In genomic region chr11:94128746-94129504, GRCh38 we compare ENCODE assay signal across 8 cellular contexts. TPM values are rescaled to one million over a fixed set of nuclear protein-coding genes. Genes with fewer than 3 reads are reported as not detected.
DNase-seq lines count a peak whose midpoint lies in the region; ATAC-seq and TF ChIP-seq lines count a peak whose summit lies in the region.

A gene with protein sequence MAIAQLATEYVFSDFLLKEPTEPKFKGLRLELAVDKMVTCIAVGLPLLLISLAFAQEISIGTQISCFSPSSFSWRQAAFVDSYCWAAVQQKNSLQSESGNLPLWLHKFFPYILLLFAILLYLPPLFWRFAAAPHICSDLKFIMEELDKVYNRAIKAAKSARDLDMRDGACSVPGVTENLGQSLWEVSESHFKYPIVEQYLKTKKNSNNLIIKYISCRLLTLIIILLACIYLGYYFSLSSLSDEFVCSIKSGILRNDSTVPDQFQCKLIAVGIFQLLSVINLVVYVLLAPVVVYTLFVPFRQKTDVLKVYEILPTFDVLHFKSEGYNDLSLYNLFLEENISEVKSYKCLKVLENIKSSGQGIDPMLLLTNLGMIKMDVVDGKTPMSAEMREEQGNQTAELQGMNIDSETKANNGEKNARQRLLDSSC (plus strand): TSS chr11:94128841. CDS start chr11:94129313, 472 bp downstream.

- H3K27me3 ChIP-seq in left lung = no peaks in the 10 kb centered on the region

- H3K27ac ChIP-seq in coronary artery = peak within 1 kb of the TSS; percentile 83 to 98
- H3K27ac ChIP-seq in left lung = peak within 1 kb of the TSS; percentile 91 to 95

- TF ChIP-seq CTCF in coronary artery (IDR thresholded peaks at IDR 0.05) = no peak
- TF ChIP-seq CTCF in left lung (IDR thresholded peaks at IDR 0.05) = no peak

- ATAC-seq in HG03354 (IDR thresholded peaks at IDR 0.05; ENCODE audit: poor library complexity, severe bottlenecking, unreplicated experiment) = peak; percentile 88
- peak; percentile 82 for ATAC-seq in left lung

- H3K4me1 ChIP-seq in left lung = peaks cover 14 to 56% of the 10 kb centered on the region in 2 donors

- H3K9me3 ChIP-seq in left lung = no peaks in the 10 kb centered on the region

- DNase-seq in Ammon's horn (ENCODE audit: low spot score) = peak; percentile 83
- peak; percentile 39 for DNase-seq in NCI-H460 (ENCODE audit: extremely low read depth, low read depth)
- peak; percentile 64 to 67 for DNase-seq in activated CD4-positive, alpha-beta T cell treated with anti-CD3 and anti-CD28 coated beads for 4 hours
- DNase-seq in coronary artery (ENCODE audit: low spot score) = peak; percentile 89
- DNase-seq in left lung = peak; percentile 81 to 92
- DNase-seq in stimulated activated CD4-positive, alpha-beta T cell treated with anti-CD3 and anti-CD28 coated beads, Interleukin-2, amount 100 ng/mL, for 48 hours = peak; percentile 62

- H3K4me3 ChIP-seq in coronary artery = peak within 1 kb of the TSS; percentile 89
- peak within 1 kb of the TSS; percentile 76 to 87 for H3K4me3 ChIP-seq in left lung

- TF ChIP-seq POLR2A in GM19099 (IDR thresholded peaks at IDR 0.05; ENCODE audit: extremely low read depth, insufficient read length, low read depth) = peak; percentile 70

- no peaks in the 10 kb centered on the region for H3K36me3 ChIP-seq in left lung

- intact Hi-C loops in left lung (cut with DNase I) = no loop called here

RNA-seq across cellular contexts. Expression of the gene that starts here (rescaled TPM):
- 16.1 and 16.2 TPM in 2 replicates for total RNA-seq in NCI-H460 (2014; rRNA removed; shearing (Covaris generic))
- polyA plus RNA-seq in NCI-H460 (2014; cell fraction: nucleus; rRNA removed) = 6.7 and 7.9 TPM in 2 replicates
- 10 to 100 TPM; 21.1 to 26.7 TPM for total RNA-seq in left lung

Comparison
In these comparisons a context has a peak if more than half of its experiments do, and no peak if none do; other contexts are left out.
1. Peak in every context shown above with its lines: DNase-seq, ATAC-seq, H3K4me3 ChIP-seq and H3K27ac ChIP-seq.
2. DNase-seq: peak in every context shown above with its lines; median percentile 89 in coronary artery; 86 in left lung; 83 in Ammon's horn; 66 in activated CD4-positive, alpha-beta T cell treated with anti-CD3 and anti-CD28 coated beads for 4 hours; 62 in stimulated activated CD4-positive, alpha-beta T cell treated with anti-CD3 and anti-CD28 coated beads, Interleukin-2, amount 100 ng/mL, for 48 hours; 39 in NCI-H460.